11 cellular contexts compared by ENCODE assay signal in genomic region chr4:123547167-123547817, GRCh38.
DNase-seq lines count a peak whose midpoint lies in the region; ATAC-seq and TF ChIP-seq lines count a peak whose summit lies in the region.
"Had no signal": no experiment of that assay in that cellular context is flagged by ENCODE, and none has a peak within 500 bp of the region (broad histone marks: within the 10 kb centered on the region; RNA-seq: fewer than 3 reads in every experiment).

No MANE protein-coding gene starts in this region.

- no peaks in the 10 kb centered on the region for H3K36me3 ChIP-seq in ES-I3 (ENCODE audit: insufficient read depth, low read length)
- H3K36me3 ChIP-seq in neural progenitor cell = no peaks in the 10 kb centered on the region
- H3K36me3 ChIP-seq in MG63 = no peaks in the 10 kb centered on the region
- H3K36me3 ChIP-seq in osteoblast (ENCODE audit: insufficient read depth, low read length) = no peaks in the 10 kb centered on the region
- H3K36me3 ChIP-seq: BLaER1 had no signal

- H3K4me3 ChIP-seq in neural progenitor cell = peak overlapping the region; percentile 32
- H3K4me3 ChIP-seq in MG63 = no peak overlapping the region
- no peak overlapping the region for H3K4me3 ChIP-seq in osteoblast (ENCODE audit: insufficient read depth, low read length)
- H3K4me3 ChIP-seq: BLaER1 had no signal

- H4K20me1 ChIP-seq in neural progenitor cell (ENCODE audit: low read depth) (no peaks in the 10 kb centered on the region), osteoblast (ENCODE audit: insufficient read depth, low read length) (no peaks in the 10 kb centered on the region)
- H4K20me1 ChIP-seq: BLaER1 had no signal

- H3F3A ChIP-seq in neural progenitor cell (ENCODE audit: low read depth) = peaks cover 30% of the 10 kb centered on the region

- H3K79me2 ChIP-seq in neural progenitor cell (ENCODE audit: low read depth) (no peaks in the 10 kb centered on the region), osteoblast (ENCODE audit: insufficient read depth, low read length) (no peaks in the 10 kb centered on the region)

- TF ChIP-seq CTCF in foreskin keratinocyte (conservative IDR thresholded peaks at IDR 0.05) (no peak), neural progenitor cell (IDR thresholded peaks at IDR 0.05) (no peak), osteoblast (IDR thresholded peaks at IDR 0.05; ENCODE audit: extremely low read depth, low read depth, low read length) (no peak)

- H3K4me1 ChIP-seq in ES-I3 (ENCODE audit: insufficient read depth, low read length) (peaks cover 22% of the 10 kb centered on the region), foreskin keratinocyte (peaks cover 16% of the 10 kb centered on the region), neural progenitor cell (peaks cover 30% of the 10 kb centered on the region), osteoblast (ENCODE audit: insufficient read depth, low read length) (no peaks in the 10 kb centered on the region)
- H3K4me1 ChIP-seq: BLaER1 had no signal

- H2AFZ ChIP-seq in neural progenitor cell (replicated peaks) (peak overlapping the region; percentile 55), osteoblast (ENCODE audit: low read length) (no peak overlapping the region)

- H3K4me3 Mint-ChIP-seq in neural progenitor cell = peak overlapping the region; percentile 56

- no peaks in the 10 kb centered on the region for H3K9me3 ChIP-seq in ES-I3 (ENCODE audit: control insufficient read depth, insufficient read depth, low read length)
- H3K9me3 ChIP-seq in neural progenitor cell (ENCODE audit: low read depth) = no peaks in the 10 kb centered on the region
- H3K9me3 ChIP-seq in MG63 = no peaks in the 10 kb centered on the region
- peaks cover 1% of the 10 kb centered on the region for H3K9me3 ChIP-seq in osteoblast (ENCODE audit: low read depth, low read length)
- H3K9me3 ChIP-seq: BLaER1 had no signal

- H3K4me1 Mint-ChIP-seq in neural progenitor cell = peaks cover 31% of the 10 kb centered on the region

- no peak overlapping the region for H3K27ac ChIP-seq in foreskin keratinocyte
- no peak overlapping the region for H3K27ac ChIP-seq in neural progenitor cell
- H3K27ac ChIP-seq in osteoblast (ENCODE audit: low read depth, low read length) = no peak overlapping the region
- H3K27ac ChIP-seq: BLaER1 had no signal

- DNase-seq in NCI-H2171 (lab: John Stamatoyannopoulos, UW) (peak; percentile 56), foreskin keratinocyte (peak; percentile 64 to 74), neural progenitor cell (ENCODE audit: low spot score) (peak; percentile 79), MG63 (no peak), osteoblast (ENCODE audit: insufficient read length, low spot score, missing footprints) (no peak)
- no peak for DNase-seq in activated CD4-positive, alpha-beta T cell treated with anti-CD3 and anti-CD28 coated beads for 48 hours
- DNase-seq: stimulated activated CD4-positive, alpha-beta T cell treated with anti-CD3 and anti-CD28 coated beads, Interleukin-15, amount 100 ng/mL, for 24 hours; stimulated activated naive CD4-positive, alpha-beta T cell treated with Interleukin-2 at 50 U/mL for 16 hours had no signal

- H3K9me3 Mint-ChIP-seq in neural progenitor cell = peaks cover 31% of the 10 kb centered on the region

- H3K27me3 Mint-ChIP-seq in neural progenitor cell (ENCODE audit: insufficient read depth, low read depth) = peaks cover 20% of the 10 kb centered on the region

- H3K36me3 Mint-ChIP-seq in neural progenitor cell = peaks cover 10% of the 10 kb centered on the region

- H3K27me3 ChIP-seq in foreskin keratinocyte (no peaks in the 10 kb centered on the region), neural progenitor cell (peaks cover 13% of the 10 kb centered on the region), MG63 (no peaks in the 10 kb centered on the region), osteoblast (ENCODE audit: insufficient read depth, low read length) (peaks cover 2% of the 10 kb centered on the region)
- H3K27me3 ChIP-seq: BLaER1 had no signal

- peak; percentile 89 for ATAC-seq in foreskin keratinocyte
- no peak for ATAC-seq in HG02870 (IDR thresholded peaks at IDR 0.05; ENCODE audit: unreplicated experiment)

- peak overlapping the region; percentile 77 for H3K27ac Mint-ChIP-seq in neural progenitor cell

- H3K9ac ChIP-seq in ES-I3 (ENCODE audit: low read depth, low read length) (peak overlapping the region; percentile 12), neural progenitor cell (no peak overlapping the region)
- H3K9ac ChIP-seq: BLaER1 had no signal

- H3K4me2 ChIP-seq in neural progenitor cell (peak overlapping the region; percentile 65), osteoblast (ENCODE audit: insufficient read depth, low read length) (no peak overlapping the region)
- H3K4me2 ChIP-seq: BLaER1 had no signal

Comparison
In these comparisons a context has a peak if more than half of its experiments do, and no peak if none do; other contexts are left out.
1. DNase-seq: peak in NCI-H2171 (single experiment), foreskin keratinocyte (2 of 2) and neural progenitor cell (single experiment); none in activated CD4-positive, alpha-beta T cell treated with anti-CD3 and anti-CD28 coated beads for 48 hours (single experiment), MG63 (single experiment) and osteoblast (single experiment).